ENCODE assay signal across 12 cellular contexts in genomic region chr12:7667025-7667575, GRCh38. TPM values are rescaled to one million over a fixed set of nuclear protein-coding genes. Genes with fewer than 3 reads are reported as not detected.
DNase-seq lines count a peak whose midpoint lies in the region; ATAC-seq and TF ChIP-seq lines count a peak whose summit lies in the region.
"Had no signal": no experiment of that assay in that cellular context is flagged by ENCODE, and none has a peak within 500 bp of the region (broad histone marks: within the 10 kb centered on the region; RNA-seq: fewer than 3 reads in every experiment).

No MANE protein-coding gene starts in this region.

- H3K9me3 Mint-ChIP-seq in CD14-positive monocyte = no peaks in the 10 kb centered on the region
- no peaks in the 10 kb centered on the region for H3K9me3 Mint-ChIP-seq in HFFc6

- no peak for DNase-seq in CD14-positive monocyte (ENCODE audit: low spot score)
- peak; percentile 16 for DNase-seq in HFFc6
- DNase-seq in RPMI8226 = peak; percentile 15
- peak; percentile 37 for DNase-seq in hepatic stellate cell (ENCODE audit: low spot score)
- no peak for DNase-seq in right atrium auricular region (ENCODE audit: low spot score)
- no peak for DNase-seq in NCI-H2227 treated with DMSO at 0.1 percent for 48 hours (lab: John Stamatoyannopoulos, UW)
- DNase-seq: IMR-90, midbrain had no signal

- H3K4me1 Mint-ChIP-seq in CD14-positive monocyte (peaks cover 3% of the 10 kb centered on the region), HFFc6 (ENCODE audit: low read depth) (no peaks in the 10 kb centered on the region)

- TF ChIP-seq CTCF in CD14-positive monocyte (IDR thresholded peaks at IDR 0.05) (peak; percentile 46), HFFc6 (IDR thresholded peaks at IDR 0.05) (peak; percentile 66), right atrium auricular region (IDR thresholded peaks at IDR 0.05) (no peak)

- no peak overlapping the region for H3K4me3 Mint-ChIP-seq in CD14-positive monocyte
- no peak overlapping the region for H3K4me3 Mint-ChIP-seq in HFFc6

- peak overlapping the region in 2 of 7 donors; percentile 20 to 53 for H3K27ac Mint-ChIP-seq in CD14-positive monocyte
- H3K27ac Mint-ChIP-seq in HFFc6 = no peak overlapping the region

- no peaks in the 10 kb centered on the region for H3K9me3 ChIP-seq in right atrium auricular region

- no peaks in the 10 kb centered on the region for H3K4me1 ChIP-seq in right atrium auricular region

- peaks cover 0 to 5% (median 0%) of the 10 kb centered on the region in 3 donors for H3K27me3 Mint-ChIP-seq in CD14-positive monocyte (ENCODE audit: low read depth in 3 of 3)
- H3K27me3 Mint-ChIP-seq in HFFc6 (ENCODE audit: insufficient read depth) = peaks cover 4% of the 10 kb centered on the region

- H3K36me3 ChIP-seq in right atrium auricular region = no peaks in the 10 kb centered on the region

- no peaks in the 10 kb centered on the region for H3K27me3 ChIP-seq in right atrium auricular region

- H3K27ac ChIP-seq in right atrium auricular region = no peak overlapping the region

- intact Hi-C loops in CD14-positive monocyte (cut with micrococcal nuclease) = no loop called here

- H3K36me3 Mint-ChIP-seq in CD14-positive monocyte (no peaks in the 10 kb centered on the region), HFFc6 (ENCODE audit: low read depth) (no peaks in the 10 kb centered on the region)

- H3K4me3 ChIP-seq in right atrium auricular region = no peak overlapping the region

- no peak for ATAC-seq in GM18502 (IDR thresholded peaks at IDR 0.05; ENCODE audit: poor library complexity, unreplicated experiment)
- no peak for ATAC-seq in HG02973 (IDR thresholded peaks at IDR 0.05; ENCODE audit: unreplicated experiment)

RNA-seq across cellular contexts. Expression of gene APOBEC1, which starts 1.4 kb away (rescaled TPM):
- not detected for polyA plus RNA-seq in CD14-positive monocyte
- total RNA-seq in HFFc6 (2021; fragmentation: NEBNext Ultra II Directional; extraction: Animal tissue kit (Norgen Biotek cat#: 25700)) = not detected
- total RNA-seq in right atrium auricular region = not detected
- total RNA-seq: endothelial cell of umbilical vein, IMR-90, temporal lobe had no signal
- polyA plus RNA-seq: endothelial cell of umbilical vein, IMR-90 had no signal

RNA-seq across cellular contexts. Expression of gene GDF3, which starts 28.5 kb away (rescaled TPM):
- polyA plus RNA-seq in CD14-positive monocyte = not detected
- not detected for total RNA-seq in HFFc6 (2021; fragmentation: NEBNext Ultra II Directional; extraction: Animal tissue kit (Norgen Biotek cat#: 25700))
- total RNA-seq in right atrium auricular region = not detected
- total RNA-seq: IMR-90, temporal lobe had no signal
- polyA plus RNA-seq: IMR-90 had no signal

RNA-seq across cellular contexts. Expression of gene DPPA3, which starts 44.1 kb away (rescaled TPM):
- polyA plus RNA-seq in CD14-positive monocyte = not detected
- total RNA-seq in HFFc6 (2021; fragmentation: NEBNext Ultra II Directional; extraction: Animal tissue kit (Norgen Biotek cat#: 25700)) = not detected
- not detected for total RNA-seq in right atrium auricular region
- total RNA-seq: endothelial cell of umbilical vein, IMR-90, temporal lobe had no signal
- polyA plus RNA-seq: endothelial cell of umbilical vein, IMR-90 had no signal

Comparison
In these comparisons a context has a peak if more than half of its experiments do, and no peak if none do; other contexts are left out.
1. DNase-seq: peak in HFFc6 (single experiment), RPMI8226 (single experiment) and hepatic stellate cell (single experiment); none in CD14-positive monocyte (single experiment), right atrium auricular region (single experiment) and NCI-H2227 treated with DMSO at 0.1 percent for 48 hours (single experiment).
2. CTCF ChIP-seq: peak in CD14-positive monocyte (single experiment) and HFFc6 (single experiment); none in right atrium auricular region (0 of 2).